8 cellular contexts compared by ENCODE assay signal in the genomic region with DNA sequence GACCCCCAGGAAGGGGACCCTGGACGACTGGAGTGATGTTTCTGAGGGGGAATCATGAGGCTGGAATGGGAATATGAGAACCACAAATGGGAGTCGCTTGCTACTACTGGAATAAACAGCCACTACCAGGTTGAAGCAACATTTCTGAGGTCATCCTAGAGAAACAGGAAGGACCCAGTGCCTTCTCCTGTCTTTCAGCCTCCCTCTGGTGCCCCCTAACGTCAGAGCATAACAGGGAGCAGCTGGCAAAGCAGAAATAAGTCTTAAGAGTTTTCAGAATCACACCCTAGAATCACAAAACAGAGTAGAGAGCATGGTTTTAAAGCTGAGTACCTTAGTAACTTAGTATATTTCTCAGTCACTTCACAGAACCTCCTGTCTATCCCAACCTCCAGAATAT.
A peak's percentile ranks its signal among the peaks of the same experiment; 100 is the strongest.
DNase-seq lines count a peak whose midpoint lies in the region; ATAC-seq lines count a peak whose summit lies in the region.

No MANE protein-coding gene starts in this region.

- DNase-seq in EL, result peak; percentile 73
- peak; percentile 67 for DNase-seq in SKM-1 (lab: John Stamatoyannopoulos, UW; ENCODE audit: unreplicated experiment)
- DNase-seq in iPS-NIHi7 (ENCODE audit: extremely low spot score), result peak; percentile 84
- DNase-seq in hippocampal formation (lab: John Stamatoyannopoulos, UW), result no peak
- DNase-seq in activated CD8-positive, alpha-beta memory T cell treated with anti-CD3 and anti-CD28 coated beads, Interleukin-2, amount 50 U/mL, for 4 hours, result no peak

- peak; percentile 93 for ATAC-seq in GM19351 (IDR thresholded peaks at IDR 0.05; ENCODE audit: unreplicated experiment)
- ATAC-seq in HG03521 (IDR thresholded peaks at IDR 0.05; ENCODE audit: unreplicated experiment), result peak; percentile 72
- no peak for ATAC-seq in GM19397 (IDR thresholded peaks at IDR 0.05; ENCODE audit: unreplicated experiment)

Comparison
In these comparisons a context has a peak if more than half of its experiments do, and no peak if none do; other contexts are left out.
1. DNase-seq: peak in EL (single experiment), SKM-1 (single experiment) and iPS-NIHi7 (single experiment); none in hippocampal formation (0 of 2) and activated CD8-positive, alpha-beta memory T cell treated with anti-CD3 and anti-CD28 coated beads, Interleukin-2, amount 50 U/mL, for 4 hours (single experiment).